Comparison of ENCODE assay signal across 18 cellular contexts in the genomic region with DNA sequence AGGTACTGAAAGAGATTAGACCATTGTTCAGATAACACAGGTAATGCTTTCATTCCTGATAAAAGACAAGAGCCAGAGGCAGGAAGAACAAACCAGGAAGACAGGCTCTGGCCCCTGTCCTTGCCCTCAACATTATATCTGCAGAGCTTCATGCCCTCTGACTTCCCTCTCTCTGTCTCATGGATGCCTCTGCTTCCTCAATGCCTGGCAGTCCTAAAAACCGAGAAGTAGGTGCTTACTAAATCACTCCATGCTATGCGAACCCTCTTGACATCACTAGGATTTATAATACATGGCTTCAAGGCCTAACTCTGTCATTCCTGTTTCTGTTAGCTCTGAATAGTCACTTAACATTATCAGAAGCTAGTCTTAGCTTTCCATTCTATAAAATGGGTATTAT.
DNase-seq lines count a peak whose midpoint lies in the region; ATAC-seq, FAIRE-seq and TF ChIP-seq lines count a peak whose summit lies in the region.
"Had no signal": no experiment of that assay in that cellular context is flagged by ENCODE, and none has a peak within 500 bp of the region (broad histone marks: within the 10 kb centered on the region; RNA-seq: fewer than 3 reads in every experiment).

No MANE protein-coding gene starts in this region.

- H3K36me3 ChIP-seq in right lobe of liver, result no peaks in the 10 kb centered on the region
- no peaks in the 10 kb centered on the region for H3K36me3 ChIP-seq in HepG2 (replicated peaks in 1 of 2; ENCODE audit: control insufficient read depth in 1 of 2, insufficient read depth in 2 of 2, low read length in 2 of 2)
- no peaks in the 10 kb centered on the region for H3K36me3 ChIP-seq in mesendoderm (ENCODE audit: control insufficient read depth, insufficient read depth, low read length)
- H3K36me3 ChIP-seq in gastroesophageal sphincter, result no peaks in the 10 kb centered on the region

- peak in 3 of 4 donors; percentile 23 to 32 (median 30) for ATAC-seq in right lobe of liver
- ATAC-seq in HepG2, result no peak
- peak; percentile 23 for ATAC-seq in left lobe of liver
- ATAC-seq in GM18867 (IDR thresholded peaks at IDR 0.05; ENCODE audit: unreplicated experiment), result no peak
- ATAC-seq in gastroesophageal sphincter, result no peak

- H2BK120ac ChIP-seq in mesendoderm (ENCODE audit: low read depth, low read length), result no peak overlapping the region

- POLR2A ChIA-PET in HepG2 (lab: Yijun Ruan, JAX), result no interaction called here

- CTCF ChIA-PET in HepG2 (lab: Yijun Ruan, JAX; ENCODE audit: low intra/inter-chr PET ratio, low total read pairs), result no interaction called here

- no peak overlapping the region for H3K18ac ChIP-seq in mesendoderm (ENCODE audit: low read length)

- no peak overlapping the region for H2AK5ac ChIP-seq in mesendoderm (ENCODE audit: low read length)

- intact Hi-C loops in right lobe of liver (cut with DNase I) (no loop called here), HepG2 (cut with micrococcal nuclease; ENCODE audit: unreplicated experiment) (no loop called here)

- H3K56ac ChIP-seq in mesendoderm (ENCODE audit: low read length), result no peak overlapping the region

- H4K20me1 ChIP-seq in HepG2 (ENCODE audit: insufficient read depth, low read length), result no peaks in the 10 kb centered on the region

- TF ChIP-seq CTCF in right lobe of liver (IDR thresholded peaks at IDR 0.05) (no peak), HepG2 (CRISPR knock-in tag; IDR thresholded peaks at IDR 0.05) (no peak), gastroesophageal sphincter (IDR thresholded peaks at IDR 0.05) (no peak)

- no peak for TF ChIP-seq POLR2A in right lobe of liver (IDR thresholded peaks at IDR 0.05)
- no peak for TF ChIP-seq POLR2A in HepG2 (IDR thresholded peaks at IDR 0.05; ENCODE audit: insufficient read depth in 1 of 2, low read depth in 2 of 2, low read length in 2 of 2)
- no peak for TF ChIP-seq POLR2A in gastroesophageal sphincter (IDR thresholded peaks at IDR 0.05)

- H4K5ac ChIP-seq in mesendoderm (ENCODE audit: low read length), result no peak overlapping the region

- in situ Hi-C loops in HepG2 (cut with HindIII; ENCODE audit: extremely low pct_ligation_motif_present, low pct_unique_long_range_greater_than_20kb), result no loop called here

- no peak overlapping the region for H2BK15ac ChIP-seq in mesendoderm (replicated peaks; ENCODE audit: low read depth)

- no peak overlapping the region for H3K9ac ChIP-seq in HepG2 (ENCODE audit: insufficient read depth, low read depth, low read length)
- H3K9ac ChIP-seq in mesendoderm (ENCODE audit: low read length), result no peak overlapping the region

- H2AFZ ChIP-seq in HepG2 (ENCODE audit: low read length), result no peak overlapping the region

- 31% methylated on average over 2 of the region's 2 CpGs for whole genome bisulfite sequencing in right lobe of liver (ENCODE audit: insufficient coverage, low coverage, low lambda C conversion rate, missing lambda C conversion rate)
- 8% methylated on average over 2 of the region's 2 CpGs for WGBS in HepG2 (ENCODE audit: low lambda C conversion rate)
- WGBS in mesendoderm (ENCODE audit: extremely low coverage, insufficient coverage, low lambda C conversion rate), result no CpG with 5 or more reads among the region's 2 CpGs
- 52 to 79% methylated on average over 2 of the region's 2 CpGs for WGBS in gastroesophageal sphincter (ENCODE audit: low coverage in 1 of 2), 2 donors

- no peak overlapping the region for H3K4ac ChIP-seq in mesendoderm (ENCODE audit: low read depth, low read length)

- TF ChIP-seq EP300 in HepG2 (IDR thresholded peaks at IDR 0.05; ENCODE audit: low read depth in 2 of 2, low read length in 2 of 2), result no peak
- TF ChIP-seq EP300 in HepG2 (CRISPR knock-in tag; IDR thresholded peaks at IDR 0.05; ENCODE audit: borderline replicate concordance), result no peak
- no peak for TF ChIP-seq EP300 in gastroesophageal sphincter (IDR thresholded peaks at IDR 0.05)

- no peaks in the 10 kb centered on the region for H3K79me1 ChIP-seq in mesendoderm (ENCODE audit: low read length)

- H3K4me1 ChIP-seq in right lobe of liver (no peaks in the 10 kb centered on the region), HepG2 (ENCODE audit: insufficient read depth, low read length) (no peaks in the 10 kb centered on the region), mesendoderm (ENCODE audit: control insufficient read depth, low read depth, low read length) (no peaks in the 10 kb centered on the region), gastroesophageal sphincter (no peaks in the 10 kb centered on the region)

- H3K27ac ChIP-seq in right lobe of liver (no peak overlapping the region), HepG2 (ENCODE audit: extremely low read length, insufficient read depth, low read length) (no peak overlapping the region), mesendoderm (ENCODE audit: low read depth, low read length) (no peak overlapping the region), gastroesophageal sphincter (no peak overlapping the region)
- H3K27ac ChIP-seq: C4-2B had no signal

- H3K79me2 ChIP-seq in HepG2 (ENCODE audit: insufficient read depth, low read length), result no peaks in the 10 kb centered on the region
- H3K79me2 ChIP-seq in mesendoderm (ENCODE audit: control insufficient read depth, insufficient read depth, low read length), result no peaks in the 10 kb centered on the region

- no TSS peak for BruUV-seq in HepG2 (replicated peaks; lab: Mats Ljungman, UMichigan)

- H2BK5ac ChIP-seq in mesendoderm (ENCODE audit: low read length), result no peak overlapping the region

- H3K4me2 ChIP-seq in HepG2 (ENCODE audit: low read depth, low read length) (no peak overlapping the region), mesendoderm (ENCODE audit: low read length) (no peak overlapping the region)

- H3K4me3 ChIP-seq in right lobe of liver, result no peak overlapping the region
- no peak overlapping the region for H3K4me3 ChIP-seq in HepG2 (replicated peaks in 1 of 3; ENCODE audit: insufficient read depth in 1 of 3, low read depth in 2 of 3, low read length in 3 of 3)
- H3K4me3 ChIP-seq in mesendoderm (ENCODE audit: low read length), result no peak overlapping the region
- H3K4me3 ChIP-seq in gastroesophageal sphincter, result no peak overlapping the region

- H3K9me3 ChIP-seq in right lobe of liver, result no peaks in the 10 kb centered on the region
- peaks cover 57% of the 10 kb centered on the region for H3K9me3 ChIP-seq in HepG2 (ENCODE audit: low read length)
- H3K9me3 ChIP-seq in gastroesophageal sphincter, result no peaks in the 10 kb centered on the region

- FAIRE-seq in HepG2 (lab: Jason Lieb, UNC), result no peak
- FAIRE-seq: A204.1, GM12892, GM18507 had no signal

- no peak for TF ChIP-seq RAD21 in HepG2 (CRISPR knock-in tag; IDR thresholded peaks at IDR 0.05)

- H3K27me3 ChIP-seq in right lobe of liver (no peaks in the 10 kb centered on the region), HepG2 (ENCODE audit: control insufficient read depth in 1 of 2, insufficient read depth in 2 of 2, low read length in 2 of 2) (no peaks in the 10 kb centered on the region), mesendoderm (ENCODE audit: insufficient read depth, low read length, poor library complexity) (no peaks in the 10 kb centered on the region), gastroesophageal sphincter (no peaks in the 10 kb centered on the region)

- H4K8ac ChIP-seq in mesendoderm (ENCODE audit: low read depth, low read length), result no peak overlapping the region

- H3K23ac ChIP-seq in mesendoderm (ENCODE audit: low read length), result no peak overlapping the region

- no peak for DNase-seq in right lobe of liver
- DNase-seq in HepG2 (ENCODE audit: low spot score), result no peak
- no peak for DNase-seq in left lobe of liver (ENCODE audit: low spot score)
- DNase-seq in mesendoderm, result peak; percentile 29
- DNase-seq in NCI-H1694 treated with DMSO at 0.1 percent for 48 hours (lab: John Stamatoyannopoulos, UW), result no peak
- DNase-seq: ACHN; CD4-positive, alpha-beta memory T cell; DMS153; DMS79; GDM1; GOT3; H7 had no signal

TF ChIP-seq in HepG2, 621 proteins besides CTCF, POLR2A, EP300 and RAD21:
- no peak for TF ChIP-seq THAP11 (CRISPR knock-in tag; IDR thresholded peaks at IDR 0.05)
- no peak for TF ChIP-seq MYNN (CRISPR knock-in tag; IDR thresholded peaks at IDR 0.05; ENCODE audit: low read depth)
- TF ChIP-seq, protein P1, sequence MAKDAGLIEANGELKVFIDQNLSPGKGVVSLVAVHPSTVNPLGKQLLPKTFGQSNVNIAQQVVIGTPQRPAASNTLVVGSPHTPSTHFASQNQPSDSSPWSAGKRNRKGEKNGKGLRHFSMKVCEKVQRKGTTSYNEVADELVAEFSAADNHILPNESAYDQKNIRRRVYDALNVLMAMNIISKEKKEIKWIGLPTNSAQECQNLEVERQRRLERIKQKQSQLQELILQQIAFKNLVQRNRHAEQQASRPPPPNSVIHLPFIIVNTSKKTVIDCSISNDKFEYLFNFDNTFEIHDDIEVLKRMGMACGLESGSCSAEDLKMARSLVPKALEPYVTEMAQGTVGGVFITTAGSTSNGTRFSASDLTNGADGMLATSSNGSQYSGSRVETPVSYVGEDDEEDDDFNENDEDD (CRISPR knock-in tag; IDR thresholded peaks at IDR 0.05; ENCODE audit: borderline replicate concordance), result no peak

Comparison
In these comparisons a context has a peak if more than half of its experiments do, and no peak if none do; other contexts are left out.
1. ATAC-seq: peak in right lobe of liver (3 of 4) and left lobe of liver (single experiment); none in HepG2 (single experiment), GM18867 (single experiment) and gastroesophageal sphincter (single experiment).